ENCODE assay signal across 8 cellular contexts in genomic region chr5:180353963-180354574, GRCh38. TPM values are rescaled to one million over a fixed set of nuclear protein-coding genes. Genes with fewer than 3 reads are reported as not detected.
DNase-seq lines count a peak whose midpoint lies in the region; ATAC-seq and TF ChIP-seq lines count a peak whose summit lies in the region.

No MANE protein-coding gene starts in this region.

- intact Hi-C loops in left colon (cut with DNase I, micrococcal nuclease) (no loop called here), posterior vena cava (cut with DNase I) (no loop called here)

- peak overlapping the region; percentile 57 for H3K4me2 ChIP-seq in OCI-LY1 (ENCODE audit: low read length)
- no peak overlapping the region for H3K4me2 ChIP-seq in neural cell (ENCODE audit: low read length)

- H3K9ac ChIP-seq in OCI-LY1 (ENCODE audit: low read length) (no peak overlapping the region), neural cell (ENCODE audit: low read length) (peak overlapping the region; percentile 65)

- no peak for ATAC-seq in left colon

- H3K36me3 ChIP-seq in OCI-LY1 (ENCODE audit: insufficient read depth, low read length) = no peaks in the 10 kb centered on the region
- H3K36me3 ChIP-seq in neural cell (ENCODE audit: insufficient read depth, low read length) = no peaks in the 10 kb centered on the region

- TF ChIP-seq RAD21 in neural cell (conservative IDR thresholded peaks at IDR 0.05) = no peak

- H3K79me2 ChIP-seq in OCI-LY1 (ENCODE audit: insufficient read depth, low read length) = no peaks in the 10 kb centered on the region
- H3K79me2 ChIP-seq in neural cell (replicated peaks; ENCODE audit: insufficient read depth, low read length) = no peaks in the 10 kb centered on the region

- TF ChIP-seq EP300 in neural cell (conservative IDR thresholded peaks at IDR 0.05; ENCODE audit: poor library complexity, severe bottlenecking) = no peak

- no peak overlapping the region for H2AFZ ChIP-seq in OCI-LY1 (ENCODE audit: low read length)
- peak overlapping the region; percentile 45 for H2AFZ ChIP-seq in neural cell (ENCODE audit: low read depth, low read length)

- H3K27me3 ChIP-seq in OCI-LY1 (ENCODE audit: insufficient read depth, low read length) (no peaks in the 10 kb centered on the region), neural cell (ENCODE audit: insufficient read depth, low read depth, low read length) (peaks cover 26% of the 10 kb centered on the region)

- no peak for TF ChIP-seq CTCF in AG09309 (IDR thresholded peaks at IDR 0.05; ENCODE audit: control insufficient read depth, insufficient read depth, low read depth, low read length, missing control alignments)
- no peak for TF ChIP-seq CTCF in OCI-LY1 (IDR thresholded peaks at IDR 0.05; ENCODE audit: low read length)
- TF ChIP-seq CTCF in endothelial cell (IDR thresholded peaks at IDR 0.05; ENCODE audit: unreplicated experiment) = no peak
- no peak for TF ChIP-seq CTCF in neural cell (IDR thresholded peaks at IDR 0.05; ENCODE audit: poor library complexity, severe bottlenecking)

- no peaks in the 10 kb centered on the region for H3K36me3 Mint-ChIP-seq in endothelial cell (ENCODE audit: low read depth, unreplicated experiment)

- H3K27ac ChIP-seq in OCI-LY1 (ENCODE audit: low read depth, low read length, poor library complexity, severe bottlenecking) = no peak overlapping the region
- H3K27ac ChIP-seq in neural cell (ENCODE audit: low read length) = no peak overlapping the region

- peaks cover 8% of the 10 kb centered on the region for H3K4me1 Mint-ChIP-seq in endothelial cell (ENCODE audit: unreplicated experiment)

- H3F3A ChIP-seq in OCI-LY1 (ENCODE audit: insufficient read depth, low read length) (no peaks in the 10 kb centered on the region), neural cell (ENCODE audit: insufficient read depth, low read length, poor library complexity, severe bottlenecking) (no peaks in the 10 kb centered on the region)

- no peak for DNase-seq in AG09309 (ENCODE audit: low read depth)
- no peak for DNase-seq in endothelial cell (ENCODE audit: low spot score)
- no peak for DNase-seq in H4 (ENCODE audit: low spot score)
- DNase-seq in left colon = no peak
- no peak for DNase-seq in NCI-H2107 (lab: John Stamatoyannopoulos, UW)
- no peak for DNase-seq in posterior vena cava (ENCODE audit: low spot score)

- peak overlapping the region; percentile 84 for H3K4me3 Mint-ChIP-seq in endothelial cell (ENCODE audit: unreplicated experiment)

- peaks cover 21% of the 10 kb centered on the region for H3K27me3 Mint-ChIP-seq in endothelial cell (ENCODE audit: unreplicated experiment)

- H3K4me3 ChIP-seq in AG09309 (ENCODE audit: control insufficient read depth, low read depth, low read length) (peak overlapping the region; percentile 94), OCI-LY1 (ENCODE audit: low read depth, low read length, poor library complexity, severe bottlenecking) (peak overlapping the region; percentile 49), neural cell (ENCODE audit: low read length) (peak overlapping the region; percentile 93)

- H3K27ac Mint-ChIP-seq in endothelial cell (ENCODE audit: unreplicated experiment) = no peak overlapping the region

- H3K9me3 ChIP-seq in OCI-LY1 (ENCODE audit: low read length) (no peaks in the 10 kb centered on the region), neural cell (ENCODE audit: low read length) (no peaks in the 10 kb centered on the region)

- no peaks in the 10 kb centered on the region for H3K9me3 Mint-ChIP-seq in endothelial cell (ENCODE audit: unreplicated experiment)

- no peaks in the 10 kb centered on the region for H3K9me2 ChIP-seq in OCI-LY1 (ENCODE audit: low read depth, low read length)
- H3K9me2 ChIP-seq in neural cell (ENCODE audit: insufficient read depth, low read length) = no peaks in the 10 kb centered on the region

- H3K4me1 ChIP-seq in OCI-LY1 (ENCODE audit: insufficient read depth, low read length, severe bottlenecking) = no peaks in the 10 kb centered on the region

- H4K20me1 ChIP-seq in OCI-LY1 (ENCODE audit: insufficient read depth, low read length) (no peaks in the 10 kb centered on the region), neural cell (ENCODE audit: insufficient read depth) (no peaks in the 10 kb centered on the region)

TF ChIP-seq in neural cell, 6 proteins besides CTCF, POLR2A, EP300 and RAD21:
- TF ChIP-seq EZH2 (IDR thresholded peaks at IDR 0.05; ENCODE audit: borderline replicate concordance, insufficient read depth, low read length, poor library complexity, severe bottlenecking) (no peak), SMC3 (conservative IDR thresholded peaks at IDR 0.05; ENCODE audit: poor library complexity) (no peak), TAF1 (IDR thresholded peaks at IDR 0.05; ENCODE audit: low read depth) (no peak), REST (IDR thresholded peaks at IDR 0.05; ENCODE audit: borderline replicate concordance) (no peak), POLR2AphosphoS5 (IDR thresholded peaks at IDR 0.05) (no peak)

RNA-seq across cellular contexts. Expression of gene GFPT2, which starts 0.9 kb away (rescaled TPM):
- total RNA-seq in endothelial cell (ENCODE audit: unreplicated experiment) = 10.1 TPM
- 7.4 and 9.2 TPM in 2 replicates for polyA plus RNA-seq in neural cell
- 8.5 and 11.5 TPM in 2 replicates for polyA minus RNA-seq in neural cell
- 16.4 and 18.8 TPM in 2 replicates for total RNA-seq in H4 (2014; rRNA removed; shearing (Covaris generic))
- total RNA-seq in left colon = 1 to 10 TPM; 1.5 to 2.8 TPM
- total RNA-seq in posterior vena cava = 10 to 100 TPM; 75.4 to 83.3 TPM
